Comparison of ENCODE assay signal across 9 cellular contexts in the genomic region with DNA sequence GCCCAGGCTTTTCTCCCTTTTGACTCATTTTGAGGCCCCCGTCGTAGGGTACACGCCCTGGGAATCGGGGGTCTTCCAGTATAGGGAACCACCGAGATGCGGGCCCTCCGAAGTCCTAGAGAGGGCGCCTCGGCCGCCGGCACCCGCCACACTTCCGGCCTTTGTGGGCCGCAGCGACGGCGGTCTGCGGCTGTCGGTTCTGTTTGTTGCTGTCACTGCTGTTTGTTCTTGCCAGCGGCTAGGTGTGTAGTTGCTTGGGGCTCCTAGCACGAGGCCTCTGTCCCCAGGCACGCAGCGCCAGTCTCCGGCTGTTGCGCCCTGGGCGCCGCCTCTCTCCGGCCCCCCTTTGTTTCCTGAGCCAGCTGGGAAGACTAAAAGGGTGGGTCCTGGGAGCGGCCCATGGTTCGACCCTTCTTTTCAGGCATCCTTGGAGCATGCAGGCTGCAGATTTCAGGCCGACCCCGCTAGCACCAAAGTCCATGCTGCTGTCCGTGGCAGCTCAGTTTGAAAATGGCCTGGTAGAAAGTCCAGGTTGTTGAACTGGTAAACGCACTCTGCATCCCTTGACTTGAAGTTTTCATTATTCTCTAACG. TPM values are rescaled to one million over a fixed set of nuclear protein-coding genes. Genes with fewer than 3 reads are reported as not detected.
A peak's percentile ranks its signal among the peaks of the same experiment; 100 is the strongest.
DNase-seq lines count a peak whose midpoint lies in the region; FAIRE-seq and TF ChIP-seq lines count a peak whose summit lies in the region.
"Had no signal": no experiment of that assay in that cellular context is flagged by ENCODE, and none has a peak within 500 bp of the region (broad histone marks: within the 10 kb centered on the region; RNA-seq: fewer than 3 reads in every experiment).

No MANE protein-coding gene starts in this region.

- H3K27ac ChIP-seq in prostate gland (peak overlapping the region; percentile 90 to 93), uterus (peak overlapping the region; percentile 73 to 75)

- intact Hi-C loops in prostate gland (cut with DNase I): loop anchor here (10.0 kb wide), 1 partner anchor 127 kb away; a partner anchor contains a TSS
- intact Hi-C loops in uterus (cut with DNase I; ENCODE audit: low total_unique reads): no loop called here

- H3K4me1 ChIP-seq in prostate gland (replicated peaks): peaks cover 6% of the 10 kb centered on the region
- H3K4me1 ChIP-seq in uterus: no peaks in the 10 kb centered on the region

- no peaks in the 10 kb centered on the region for H3K9me3 ChIP-seq in prostate gland
- no peaks in the 10 kb centered on the region for H3K9me3 ChIP-seq in uterus

- peak; percentile 52; the same call in 1 of the 2 replicates for TF ChIP-seq POLR2A in GM12892 (IDR thresholded peaks at IDR 0.05; ENCODE audit: low read depth, low read length)
- TF ChIP-seq POLR2A in prostate gland (IDR thresholded peaks at IDR 0.05): no peak
- TF ChIP-seq POLR2A in uterus (IDR thresholded peaks at IDR 0.05): peak in 1 of 2 donors; percentile 39

- H3K27me3 ChIP-seq in prostate gland (replicated peaks; ENCODE audit: insufficient read depth) (no peaks in the 10 kb centered on the region), uterus (no peaks in the 10 kb centered on the region)

- peak overlapping the region; percentile 21 to 31 for H3K4me3 ChIP-seq in prostate gland
- peak overlapping the region; percentile 39 to 58 for H3K4me3 ChIP-seq in uterus

- DNase-seq in GM12892 (ENCODE audit: insufficient read length) (peak; percentile 56), NCI-H748 treated with DMSO at 0.1 percent for 48 hours (lab: John Stamatoyannopoulos, UW) (peak; percentile 55), germinal center (ENCODE audit: low spot score) (peak; percentile 68), prostate gland (ENCODE audit: low spot score) (peak; percentile 35), uterus (peak; percentile 29 to 48), RKO (ENCODE audit: low spot score) (no peak), 8988T (no peak)
- DNase-seq in activated effector memory CD4-positive, alpha-beta T cell treated with Interleukin-2 at 50 U/mL for 16 hours: peak; percentile 65

- TF ChIP-seq CTCF in prostate gland (IDR thresholded peaks at IDR 0.05) (peak in 2 of 4 experiments; percentile 44 to 58), uterus (IDR thresholded peaks at IDR 0.05) (peak in 3 of 4 experiments; percentile 20 to 50 (median 45))

- 6% methylated on average over 35 of the region's 35 CpGs for WGBS in prostate gland

- FAIRE-seq in GM12892 (lab: Jason Lieb, UNC): peak; percentile 24
- FAIRE-seq: endometrium had no signal

- no peaks in the 10 kb centered on the region for H3K36me3 ChIP-seq in prostate gland
- H3K36me3 ChIP-seq in uterus: no peaks in the 10 kb centered on the region

RNA-seq across cellular contexts. Expression of a gene that starts 17.8 kb away (rescaled TPM):
- 21.8 TPM for polyA plus RNA-seq in GM12892 (2012; ENCODE audit: missing spikeins)
- total RNA-seq in prostate gland (10 to 100 TPM; 75.8 to 86.5 TPM), uterus (10 to 100 TPM; 20.9 to 96.7 (median 53.6) TPM)

RNA-seq across cellular contexts. Expression of a gene that starts 21.8 kb away (rescaled TPM):
- polyA plus RNA-seq in GM12892 (2012; ENCODE audit: missing spikeins): not detected
- total RNA-seq in prostate gland: 1,000 to 10,000 TPM; 1,167 to 4,716 TPM
- total RNA-seq in uterus: not detected

RNA-seq across cellular contexts. Expression of a gene that starts 51.9 kb away (rescaled TPM):
- 10.2 TPM for polyA plus RNA-seq in GM12892 (2012; ENCODE audit: missing spikeins)
- total RNA-seq in prostate gland: 10 to 100 TPM; 24.6 to 38.0 TPM
- total RNA-seq in uterus: 10 to 100 TPM in 3 of 4 donors, 1 to 10 TPM in 1; 5.0 to 28.9 (median 17.0) TPM

Comparison
In these comparisons a context has a peak if more than half of its experiments do, and no peak if none do; other contexts are left out.
1. DNase-seq: peak in GM12892 (single experiment), NCI-H748 treated with DMSO at 0.1 percent for 48 hours (single experiment), activated effector memory CD4-positive, alpha-beta T cell treated with Interleukin-2 at 50 U/mL for 16 hours (single experiment), germinal center (single experiment), prostate gland (single experiment) and uterus (2 of 2); none in RKO (single experiment) and 8988T (single experiment).
2. RNA of a gene that starts 21.8 kb away (total RNA-seq): 1,167 to 4,716 TPM in prostate gland; not detected in uterus; every median in the first group is over 100 times any median in the second.